8 cellular contexts compared by ENCODE assay signal in genomic region chr10:71835671-71836593, GRCh38. TPM values are rescaled to one million over a fixed set of nuclear protein-coding genes. Genes with fewer than 3 reads are reported as not detected.
DNase-seq lines count a peak whose midpoint lies in the region; ATAC-seq, FAIRE-seq and TF ChIP-seq lines count a peak whose summit lies in the region.

No MANE protein-coding gene starts in this region.

- no peaks in the 10 kb centered on the region for H3K27me3 ChIP-seq in CD4-positive, alpha-beta T cell (ENCODE audit: control insufficient read depth, insufficient read depth, low read length)
- no peaks in the 10 kb centered on the region for H3K27me3 ChIP-seq in pancreas

- H3K27ac ChIP-seq in CD4-positive, alpha-beta T cell (ENCODE audit: low read depth, low read length) = no peak overlapping the region
- H3K27ac ChIP-seq in pancreas = peak overlapping the region in 2 of 4 donors; percentile 41 to 68

- peaks cover 35% of the 10 kb centered on the region for H3K36me3 Mint-ChIP-seq in CD4-positive, alpha-beta T cell (ENCODE audit: low read depth)
- peaks cover 14% of the 10 kb centered on the region for H3K36me3 Mint-ChIP-seq in activated T-helper 2 cell treated with anti-CD3 and anti-CD28 coated beads, Interferon-gamma antibody, Interleukin-2, Interleukin-4, amounts not matched to agents 10 μg/mL and 5 μg/mL and 100 μg/mL, durations not matched to agents 14 hours and 24 hours and 36 hours (ENCODE audit: low read depth)

- no peaks in the 10 kb centered on the region for H3K27me3 Mint-ChIP-seq in CD4-positive, alpha-beta T cell
- H3K27me3 Mint-ChIP-seq in activated T-helper 2 cell treated with anti-CD3 and anti-CD28 coated beads, Interferon-gamma antibody, Interleukin-2, Interleukin-4, amounts not matched to agents 10 μg/mL and 5 μg/mL and 100 μg/mL, durations not matched to agents 14 hours and 24 hours and 36 hours (ENCODE audit: low read depth) = no peaks in the 10 kb centered on the region

- no peak overlapping the region for H3K4me3 Mint-ChIP-seq in CD4-positive, alpha-beta T cell
- no peak overlapping the region for H3K4me3 Mint-ChIP-seq in activated T-helper 2 cell treated with anti-CD3 and anti-CD28 coated beads, Interferon-gamma antibody, Interleukin-2, Interleukin-4, amounts not matched to agents 10 μg/mL and 5 μg/mL and 100 μg/mL, durations not matched to agents 14 hours and 24 hours and 36 hours (ENCODE audit: low read depth)

- H3K4me3 ChIP-seq in fibroblast of the aortic adventitia (ENCODE audit: low read depth, low read length) (no peak overlapping the region), pancreas (no peak overlapping the region)

- peaks cover 52% of the 10 kb centered on the region for H3K4me1 Mint-ChIP-seq in CD4-positive, alpha-beta T cell (ENCODE audit: low read depth)
- H3K4me1 Mint-ChIP-seq in activated T-helper 2 cell treated with anti-CD3 and anti-CD28 coated beads, Interferon-gamma antibody, Interleukin-2, Interleukin-4, amounts not matched to agents 10 μg/mL and 5 μg/mL and 100 μg/mL, durations not matched to agents 14 hours and 24 hours and 36 hours (ENCODE audit: low read depth) = peaks cover 19% of the 10 kb centered on the region

- peaks cover 0 to 20% (median 9%) of the 10 kb centered on the region in 3 donors for H3K4me1 ChIP-seq in pancreas

- intact Hi-C loops in CD4-positive, alpha-beta T cell (cut with DNase I, micrococcal nuclease) = loop anchor here in 1 of 2 experiments (2.0 kb wide), 1 partner anchor 61 kb away; no protein-coding TSS in a partner anchor
- intact Hi-C loops in pancreas (cut with DNase I) = no loop called here
- intact Hi-C loops in activated T-helper 2 cell treated with anti-CD3 and anti-CD28 coated beads, Interferon-gamma antibody, Interleukin-2, Interleukin-4, amounts not matched to agents 10 μg/mL and 5 μg/mL and 100 μg/mL, durations not matched to agents 14 hours and 24 hours and 36 hours (cut with micrococcal nuclease) = loop anchor here (2.0 kb wide), 1 partner anchor 61 kb away; no protein-coding TSS in a partner anchor

- no peaks in the 10 kb centered on the region for H3K9me3 Mint-ChIP-seq in CD4-positive, alpha-beta T cell
- no peaks in the 10 kb centered on the region for H3K9me3 Mint-ChIP-seq in activated T-helper 2 cell treated with anti-CD3 and anti-CD28 coated beads, Interferon-gamma antibody, Interleukin-2, Interleukin-4, amounts not matched to agents 10 μg/mL and 5 μg/mL and 100 μg/mL, durations not matched to agents 14 hours and 24 hours and 36 hours

- POLR2A ChIA-PET in CD4-positive, alpha-beta T cell (lab: Charles Lee) = interaction anchor here (1.3 kb wide), 1 partner anchor 16 kb away, joined by 3 read pairs; the partner anchor contains the start of gene PSAP

- H3K27ac Mint-ChIP-seq in CD4-positive, alpha-beta T cell = peak overlapping the region; percentile 45
- no peak overlapping the region for H3K27ac Mint-ChIP-seq in activated T-helper 2 cell treated with anti-CD3 and anti-CD28 coated beads, Interferon-gamma antibody, Interleukin-2, Interleukin-4, amounts not matched to agents 10 μg/mL and 5 μg/mL and 100 μg/mL, durations not matched to agents 14 hours and 24 hours and 36 hours

- WGBS in pancreas, 2 donors = 26 to 33% methylated on average over 11 of the region's 11 CpGs

- no peak for TF ChIP-seq CTCF in CD4-positive, alpha-beta T cell (IDR thresholded peaks at IDR 0.05)
- no peak for TF ChIP-seq CTCF in fibroblast of the aortic adventitia (IDR thresholded peaks at IDR 0.05; ENCODE audit: insufficient read depth, low read length)
- TF ChIP-seq CTCF in pancreas (IDR thresholded peaks at IDR 0.05) = no peak

- no peak for DNase-seq in CD4-positive, alpha-beta T cell
- DNase-seq in RPMI8226 (peak; percentile 34), fibroblast of the aortic adventitia (ENCODE audit: low read depth) (peak; percentile 97), pancreas (peak in 5 of 6 donors; percentile 49 to 79 (median 67)), cerebellar nuclear complex (lab: John Stamatoyannopoulos, UW) (no peak)
- DNase-seq in activated T-helper 2 cell treated with anti-CD3 and anti-CD28 coated beads, Interferon-gamma antibody, Interleukin-2, Interleukin-4, amounts not matched to agents 10 μg/mL and 5 μg/mL and 100 μg/mL, durations not matched to agents 14 hours and 24 hours and 36 hours (ENCODE audit: low spot score) = no peak

- CTCF ChIA-PET in CD4-positive, alpha-beta T cell (lab: Charles Lee) = interaction anchor here (0.6 to 1.4 kb wide), 3 partner anchors 10 to 60 kb away, joined by 3 to 5 read pairs (median 3); no protein-coding TSS in a partner anchor

- no peak for FAIRE-seq in pancreas (lab: Jason Lieb, UNC)

- no peaks in the 10 kb centered on the region for H3K9me3 ChIP-seq in CD4-positive, alpha-beta T cell (ENCODE audit: control insufficient read depth, low read length)
- no peaks in the 10 kb centered on the region for H3K9me3 ChIP-seq in pancreas

- no peak for ATAC-seq in CD4-positive, alpha-beta T cell (ENCODE audit: poor library complexity)
- ATAC-seq in GM19023 (IDR thresholded peaks at IDR 0.05; ENCODE audit: unreplicated experiment) (peak; percentile 93), HG03097 (IDR thresholded peaks at IDR 0.05; ENCODE audit: low FRiP score, unreplicated experiment) (peak; percentile 84), pancreas (peak; percentile 54 to 73 (median 58))

- H3K36me3 ChIP-seq in pancreas = peaks cover 0 to 15% (median 2%) of the 10 kb centered on the region in 3 donors

RNA-seq across cellular contexts. Expression of gene PSAP, which starts 15.1 kb away (rescaled TPM):
- 100 to 1,000 TPM; 191 to 206 TPM for total RNA-seq in CD4-positive, alpha-beta T cell
- 615 and 2,167 TPM in 2 replicates for total RNA-seq in fibroblast of the aortic adventitia (ENCODE audit: low replicate concordance)
- total RNA-seq in pancreas = 100 to 1,000 TPM; 301 to 781 (median 358) TPM
- 100 to 1,000 TPM; 225 to 473 TPM for polyA plus RNA-seq in pancreas
- 108 and 110 TPM in 2 replicates for total RNA-seq in activated T-helper 2 cell treated with anti-CD3 and anti-CD28 coated beads, Interferon-gamma antibody, Interleukin-2, Interleukin-4, amounts not matched to agents 10 μg/mL and 5 μg/mL and 100 μg/mL, durations not matched to agents 14 hours and 24 hours and 36 hours

Comparison
In these comparisons a context has a peak if more than half of its experiments do, and no peak if none do; other contexts are left out.
1. DNase-seq: peak in RPMI8226 (single experiment), fibroblast of the aortic adventitia (single experiment) and pancreas (5 of 6); none in CD4-positive, alpha-beta T cell (0 of 10), cerebellar nuclear complex (0 of 2) and activated T-helper 2 cell treated with anti-CD3 and anti-CD28 coated beads, Interferon-gamma antibody, Interleukin-2, Interleukin-4, amounts not matched to agents 10 μg/mL and 5 μg/mL and 100 μg/mL, durations not matched to agents 14 hours and 24 hours and 36 hours (single experiment).